Comparison of ENCODE assay signal across 9 cellular contexts in the genomic region with DNA sequence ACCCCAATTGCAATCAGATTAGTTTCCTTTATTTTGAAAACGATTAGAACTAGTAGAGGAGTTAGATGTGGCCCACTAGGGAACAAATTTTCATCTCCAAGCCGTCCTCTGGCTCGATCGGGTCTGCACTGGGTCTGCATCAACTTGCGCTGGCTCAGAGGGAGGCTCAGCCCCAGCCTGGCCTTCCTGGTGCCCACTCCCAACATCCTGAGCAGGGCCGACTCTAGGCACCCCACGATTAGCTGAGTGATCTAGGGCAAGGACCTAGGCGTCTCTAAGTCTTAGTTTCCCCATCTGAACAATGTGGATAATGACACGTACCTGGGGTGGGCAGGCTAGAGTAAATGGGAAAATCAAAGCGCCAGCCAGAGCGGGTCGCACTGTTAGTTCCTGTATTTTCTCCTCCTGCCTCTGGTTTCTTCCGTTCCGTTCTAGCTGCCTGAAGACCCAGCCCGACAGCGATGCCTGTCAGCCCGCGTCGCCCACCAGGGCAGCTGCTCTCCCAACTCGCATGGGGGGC. TPM values are rescaled to one million over a fixed set of nuclear protein-coding genes. Genes with fewer than 3 reads are reported as not detected.
DNase-seq lines count a peak whose midpoint lies in the region; ATAC-seq and TF ChIP-seq lines count a peak whose summit lies in the region.
"Had no signal": no experiment of that assay in that cellular context is flagged by ENCODE, and none has a peak within 500 bp of the region (broad histone marks: within the 10 kb centered on the region; RNA-seq: fewer than 3 reads in every experiment).

No MANE protein-coding gene starts in this region.

- no peaks in the 10 kb centered on the region for H3K9me2 ChIP-seq in SK-N-SH

- DNase-seq in SK-N-SH = no peak
- DNase-seq in left ventricle myocardium superior = no peak
- no peak for DNase-seq in retinal pigment epithelial cell (ENCODE audit: low read depth)
- no peak for DNase-seq in MCF 10A (ENCODE audit: unreplicated experiment)
- DNase-seq in activated effector memory CD4-positive, alpha-beta T cell treated with anti-CD3 and anti-CD28 coated beads, Interleukin-2, amount 50 U/mL, for 16 hours = no peak
- DNase-seq: activated CD8-positive, alpha-beta memory T cell treated with anti-CD3 and anti-CD28 coated beads, Interleukin-2, amount 50 U/mL, for 48 hours had no signal

- no peaks in the 10 kb centered on the region for H3K27me3 ChIP-seq in SK-N-SH (ENCODE audit: insufficient read depth)

- no peaks in the 10 kb centered on the region for H3K4me1 ChIP-seq in ES-I3 (ENCODE audit: insufficient read depth, low read length)
- peaks cover 12 to 34% of the 10 kb centered on the region in 2 experiments; a peak in 3 of 4 replicates for H3K4me1 ChIP-seq in SK-N-SH (ENCODE audit: control insufficient read depth in 1 of 2, insufficient read depth in 2 of 2, low read depth in 1 of 2, low read length in 1 of 2)

- H3F3A ChIP-seq in SK-N-SH (replicated peaks; ENCODE audit: insufficient read depth) = peaks cover 5% of the 10 kb centered on the region

- H3K9me3 ChIP-seq in ES-I3 (ENCODE audit: control insufficient read depth, insufficient read depth, low read length) (no peaks in the 10 kb centered on the region; the same call in 1 of the 2 replicates), SK-N-SH (no peaks in the 10 kb centered on the region)

- 27% methylated on average over 18 of the region's 20 CpGs for WGBS in SK-N-SH (ENCODE audit: low lambda C conversion rate)

- no peak for TF ChIP-seq EP300 in SK-N-SH (IDR thresholded peaks at IDR 0.05; ENCODE audit: borderline replicate concordance in 1 of 2, low read depth in 1 of 2, low read length in 1 of 2)

- no peaks in the 10 kb centered on the region for H3K36me3 Mint-ChIP-seq in MCF 10A (ENCODE audit: insufficient read depth, unreplicated experiment)

- H3K79me2 ChIP-seq in SK-N-SH (ENCODE audit: insufficient read depth) = peaks cover 76% of the 10 kb centered on the region

- H3K27me3 Mint-ChIP-seq in MCF 10A (ENCODE audit: insufficient read depth, unreplicated experiment) = peaks cover 81% of the 10 kb centered on the region

- peak overlapping the region; percentile 90 for H3K4me2 ChIP-seq in SK-N-SH

- intact Hi-C loops in left ventricle myocardium superior (cut with micrococcal nuclease) (loop anchor here (10.0 kb wide), 1 partner anchor 147 kb away; no protein-coding TSS in a partner anchor), MCF 10A (cut with micrococcal nuclease) (no loop called here)

- H3K36me3 ChIP-seq in ES-I3 (ENCODE audit: insufficient read depth, low read length) = no peaks in the 10 kb centered on the region
- H3K36me3 ChIP-seq in SK-N-SH (replicated peaks in 1 of 2; ENCODE audit: control insufficient read depth in 1 of 2, insufficient read depth in 2 of 2, low read length in 1 of 2) = peaks cover 4 to 66% of the 10 kb centered on the region in 2 experiments

- no peak for TF ChIP-seq CTCF in SK-N-SH (IDR thresholded peaks at IDR 0.05)
- no peak for TF ChIP-seq CTCF in retinal pigment epithelial cell (conservative IDR thresholded peaks at IDR 0.05; ENCODE audit: low read depth, low read length)
- no peak for TF ChIP-seq CTCF in MCF 10A (IDR thresholded peaks at IDR 0.05; ENCODE audit: unreplicated experiment)

- H3K4me3 ChIP-seq in SK-N-SH (ENCODE audit: low read depth in 2 of 2, low read length in 1 of 2) (peak overlapping the region; percentile 61 to 62), retinal pigment epithelial cell (ENCODE audit: low read length) (peak overlapping the region; percentile 9)

- H3K4me3 Mint-ChIP-seq in MCF 10A (ENCODE audit: unreplicated experiment) = no peak overlapping the region

- H4K20me1 ChIP-seq in SK-N-SH (ENCODE audit: insufficient read depth) = no peaks in the 10 kb centered on the region

- no peaks in the 10 kb centered on the region for H3K4me1 Mint-ChIP-seq in MCF 10A (ENCODE audit: insufficient read depth, unreplicated experiment)

- peak overlapping the region; percentile 91 to 99 for H3K27ac ChIP-seq in SK-N-SH (ENCODE audit: low read depth in 2 of 2, low read length in 1 of 2)

- ATAC-seq in left ventricle myocardium superior = peak; percentile 27
- ATAC-seq in HG02938 (IDR thresholded peaks at IDR 0.05; ENCODE audit: unreplicated experiment) = no peak
- ATAC-seq in esophagus mucosa = no peak

- no peaks in the 10 kb centered on the region for H3K9me3 Mint-ChIP-seq in MCF 10A (ENCODE audit: unreplicated experiment)

- no peak for TF ChIP-seq RAD21 in SK-N-SH (IDR thresholded peaks at IDR 0.05; ENCODE audit: low read length)

- CTCF ChIA-PET in SK-N-SH (lab: Yijun Ruan, JAX) = interaction anchor here (0.7 to 6.0 kb wide), 16 partner anchors 8 to 713 kb away, joined by 3 to 57 read pairs (median 5); a partner anchor contains a TSS
- CTCF ChIA-PET in MCF 10A (lab: Yijun Ruan, JAX) = no interaction called here

- no TSS peak for BruUV-seq in MCF 10A (replicated peaks; lab: Mats Ljungman, UMichigan)

- POLR2A ChIA-PET in SK-N-SH (lab: Yijun Ruan, JAX) (interaction anchor here (0.6 to 7.8 kb wide), 21 partner anchors 9 to 722 kb away, joined by 3 to 76 read pairs (median 5); a partner anchor contains a TSS), MCF 10A (lab: Yijun Ruan, JAX) (no interaction called here)

- peak overlapping the region; percentile 12; the same call in 1 of the 2 replicates for H3K9ac ChIP-seq in ES-I3 (ENCODE audit: low read depth, low read length)
- H3K9ac ChIP-seq in SK-N-SH = peak overlapping the region; percentile 71

- no peak overlapping the region for H3K27ac Mint-ChIP-seq in MCF 10A (ENCODE audit: low read depth, unreplicated experiment)

- peak overlapping the region; percentile 73 for H2AFZ ChIP-seq in SK-N-SH (ENCODE audit: low read depth)

TF ChIP-seq in SK-N-SH, 30 proteins besides CTCF, POLR2A, EP300 and RAD21:
- TF ChIP-seq FOXM1 (IDR thresholded peaks at IDR 0.05; ENCODE audit: low read depth) (no peak), GABPA (IDR thresholded peaks at IDR 0.05; ENCODE audit: low read depth) (no peak), TEAD4 (IDR thresholded peaks at IDR 0.05; ENCODE audit: borderline replicate concordance, insufficient read depth) (no peak), ELF1 (IDR thresholded peaks at IDR 0.05) (no peak), MXI1 (IDR thresholded peaks at IDR 0.05; ENCODE audit: low read depth, low read length) (no peak), SIN3A (IDR thresholded peaks at IDR 0.05; ENCODE audit: borderline replicate concordance, low read depth, low read length) (no peak), MEF2A (IDR thresholded peaks at IDR 0.05; ENCODE audit: borderline replicate concordance, low read depth) (no peak), YY1 (IDR thresholded peaks at IDR 0.05; ENCODE audit: low read depth) (no peak)
- TF ChIP-seq, protein P1, sequence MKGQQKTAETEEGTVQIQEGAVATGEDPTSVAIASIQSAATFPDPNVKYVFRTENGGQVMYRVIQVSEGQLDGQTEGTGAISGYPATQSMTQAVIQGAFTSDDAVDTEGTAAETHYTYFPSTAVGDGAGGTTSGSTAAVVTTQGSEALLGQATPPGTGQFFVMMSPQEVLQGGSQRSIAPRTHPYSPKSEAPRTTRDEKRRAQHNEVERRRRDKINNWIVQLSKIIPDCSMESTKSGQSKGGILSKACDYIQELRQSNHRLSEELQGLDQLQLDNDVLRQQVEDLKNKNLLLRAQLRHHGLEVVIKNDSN (IDR thresholded peaks at IDR 0.05; ENCODE audit: borderline replicate concordance, low read depth) = no peak
- TF ChIP-seq, protein P2, sequence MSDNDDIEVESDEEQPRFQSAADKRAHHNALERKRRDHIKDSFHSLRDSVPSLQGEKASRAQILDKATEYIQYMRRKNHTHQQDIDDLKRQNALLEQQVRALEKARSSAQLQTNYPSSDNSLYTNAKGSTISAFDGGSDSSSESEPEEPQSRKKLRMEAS (IDR thresholded peaks at IDR 0.05; ENCODE audit: low read depth) = no peak
- TF ChIP-seq, protein P3, sequence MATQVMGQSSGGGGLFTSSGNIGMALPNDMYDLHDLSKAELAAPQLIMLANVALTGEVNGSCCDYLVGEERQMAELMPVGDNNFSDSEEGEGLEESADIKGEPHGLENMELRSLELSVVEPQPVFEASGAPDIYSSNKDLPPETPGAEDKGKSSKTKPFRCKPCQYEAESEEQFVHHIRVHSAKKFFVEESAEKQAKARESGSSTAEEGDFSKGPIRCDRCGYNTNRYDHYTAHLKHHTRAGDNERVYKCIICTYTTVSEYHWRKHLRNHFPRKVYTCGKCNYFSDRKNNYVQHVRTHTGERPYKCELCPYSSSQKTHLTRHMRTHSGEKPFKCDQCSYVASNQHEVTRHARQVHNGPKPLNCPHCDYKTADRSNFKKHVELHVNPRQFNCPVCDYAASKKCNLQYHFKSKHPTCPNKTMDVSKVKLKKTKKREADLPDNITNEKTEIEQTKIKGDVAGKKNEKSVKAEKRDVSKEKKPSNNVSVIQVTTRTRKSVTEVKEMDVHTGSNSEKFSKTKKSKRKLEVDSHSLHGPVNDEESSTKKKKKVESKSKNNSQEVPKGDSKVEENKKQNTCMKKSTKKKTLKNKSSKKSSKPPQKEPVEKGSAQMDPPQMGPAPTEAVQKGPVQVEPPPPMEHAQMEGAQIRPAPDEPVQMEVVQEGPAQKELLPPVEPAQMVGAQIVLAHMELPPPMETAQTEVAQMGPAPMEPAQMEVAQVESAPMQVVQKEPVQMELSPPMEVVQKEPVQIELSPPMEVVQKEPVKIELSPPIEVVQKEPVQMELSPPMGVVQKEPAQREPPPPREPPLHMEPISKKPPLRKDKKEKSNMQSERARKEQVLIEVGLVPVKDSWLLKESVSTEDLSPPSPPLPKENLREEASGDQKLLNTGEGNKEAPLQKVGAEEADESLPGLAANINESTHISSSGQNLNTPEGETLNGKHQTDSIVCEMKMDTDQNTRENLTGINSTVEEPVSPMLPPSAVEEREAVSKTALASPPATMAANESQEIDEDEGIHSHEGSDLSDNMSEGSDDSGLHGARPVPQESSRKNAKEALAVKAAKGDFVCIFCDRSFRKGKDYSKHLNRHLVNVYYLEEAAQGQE (IDR thresholded peaks at IDR 0.05; ENCODE audit: low read depth, low read length) = no peak

RNA-seq across cellular contexts. Expression of a gene that starts 7.7 kb away (rescaled TPM):
- 94.2 and 106 TPM in 2 replicates for polyA plus RNA-seq in SK-N-SH (2012; rRNA removed)
- polyA plus RNA-seq in SK-N-SH (2012; cell fraction: cytosol; rRNA removed) = 129 and 139 TPM in 2 replicates
- 96.3 and 128 TPM in 2 replicates for polyA plus RNA-seq in SK-N-SH (2012; cell fraction: nucleus; rRNA removed)
- total RNA-seq in left ventricle myocardium superior = 180 TPM
- not detected in 2 replicates for total RNA-seq in MCF 10A (2022)
- 0.08 TPM for total RNA-seq in esophagus mucosa

Comparison
In these comparisons a context has a peak if more than half of its experiments do, and no peak if none do; other contexts are left out.
1. RNA of a gene that starts 7.7 kb away (total RNA-seq): 180 TPM in left ventricle myocardium superior (single experiment); 0.08 TPM in esophagus mucosa (single experiment) and not detected in MCF 10A; every median in the first group is over 100 times any median in the second.